1 cellular context compared by ENCODE assay signal in the genomic region with DNA sequence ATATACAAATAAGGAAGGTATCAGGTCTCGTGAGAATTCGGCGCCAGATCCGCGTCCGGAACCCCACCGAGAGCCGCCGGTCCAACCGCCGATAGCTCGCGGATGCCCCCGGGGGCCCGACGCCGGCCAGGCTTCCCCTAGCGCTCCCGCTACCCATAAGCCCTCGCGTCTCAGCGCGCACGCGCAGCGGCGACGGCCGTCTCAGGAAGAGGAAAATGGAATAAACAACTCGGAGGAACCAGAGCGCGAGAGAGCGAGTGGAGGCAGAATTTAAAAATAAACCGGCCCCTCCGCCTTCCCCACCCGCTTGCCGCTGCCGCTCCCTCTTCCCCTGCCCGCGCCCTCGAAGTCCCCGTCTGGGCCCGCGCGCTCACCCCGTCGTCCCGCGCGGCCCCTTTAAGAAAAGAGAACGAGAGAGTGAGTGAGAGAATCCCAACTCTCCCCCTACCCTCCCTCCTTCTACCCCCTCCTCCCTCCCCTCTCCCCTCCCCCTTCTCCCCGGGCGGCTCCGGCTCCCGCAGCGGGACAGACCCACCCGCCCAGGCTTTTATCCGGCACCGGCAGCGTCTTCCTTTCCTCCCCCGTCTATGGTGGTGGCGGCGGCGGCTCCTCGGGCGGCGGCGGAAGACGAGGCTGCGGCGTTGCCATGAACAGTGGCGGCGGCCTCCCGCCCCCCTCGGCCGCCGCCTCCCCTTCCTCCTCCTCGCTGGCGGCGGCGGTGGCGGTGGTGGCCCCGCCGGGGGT.
A peak's percentile ranks its signal among the peaks of the same experiment; 100 is the strongest.
TF ChIP-seq lines count a peak whose summit lies in the region.

A gene with protein sequence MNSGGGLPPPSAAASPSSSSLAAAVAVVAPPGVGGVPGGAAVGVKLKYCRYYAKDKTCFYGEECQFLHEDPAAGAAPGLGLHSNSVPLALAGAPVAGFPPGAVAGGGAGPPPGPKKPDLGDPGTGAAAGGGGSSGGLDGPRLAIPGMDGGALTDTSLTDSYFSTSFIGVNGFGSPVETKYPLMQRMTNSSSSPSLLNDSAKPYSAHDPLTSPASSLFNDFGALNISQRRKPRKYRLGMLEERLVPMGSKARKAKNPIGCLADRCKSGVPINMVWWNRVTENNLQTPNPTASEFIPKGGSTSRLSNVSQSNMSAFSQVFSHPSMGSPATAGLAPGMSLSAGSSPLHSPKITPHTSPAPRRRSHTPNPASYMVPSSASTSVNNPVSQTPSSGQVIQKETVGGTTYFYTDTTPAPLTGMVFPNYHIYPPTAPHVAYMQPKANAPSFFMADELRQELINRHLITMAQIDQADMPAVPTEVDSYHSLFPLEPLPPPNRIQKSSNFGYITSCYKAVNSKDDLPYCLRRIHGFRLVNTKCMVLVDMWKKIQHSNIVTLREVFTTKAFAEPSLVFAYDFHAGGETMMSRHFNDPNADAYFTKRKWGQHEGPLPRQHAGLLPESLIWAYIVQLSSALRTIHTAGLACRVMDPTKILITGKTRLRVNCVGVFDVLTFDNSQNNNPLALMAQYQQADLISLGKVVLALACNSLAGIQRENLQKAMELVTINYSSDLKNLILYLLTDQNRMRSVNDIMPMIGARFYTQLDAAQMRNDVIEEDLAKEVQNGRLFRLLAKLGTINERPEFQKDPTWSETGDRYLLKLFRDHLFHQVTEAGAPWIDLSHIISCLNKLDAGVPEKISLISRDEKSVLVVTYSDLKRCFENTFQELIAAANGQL (plus strand): TSS at position 534 of the 744 bp plus-strand sequence. CDS start 113 bp downstream, at position 647.

TF ChIP-seq in K562, 482 proteins besides CTCF, POLR2A, EP300 and RAD21 (continued from another document and continues in another):
- 0 out of 2 replicates have a peak, but pooled peaks have one; percentile 23 for TF ChIP-seq MGA (IDR thresholded peaks at IDR 0.05)
- TF ChIP-seq, protein P1, sequence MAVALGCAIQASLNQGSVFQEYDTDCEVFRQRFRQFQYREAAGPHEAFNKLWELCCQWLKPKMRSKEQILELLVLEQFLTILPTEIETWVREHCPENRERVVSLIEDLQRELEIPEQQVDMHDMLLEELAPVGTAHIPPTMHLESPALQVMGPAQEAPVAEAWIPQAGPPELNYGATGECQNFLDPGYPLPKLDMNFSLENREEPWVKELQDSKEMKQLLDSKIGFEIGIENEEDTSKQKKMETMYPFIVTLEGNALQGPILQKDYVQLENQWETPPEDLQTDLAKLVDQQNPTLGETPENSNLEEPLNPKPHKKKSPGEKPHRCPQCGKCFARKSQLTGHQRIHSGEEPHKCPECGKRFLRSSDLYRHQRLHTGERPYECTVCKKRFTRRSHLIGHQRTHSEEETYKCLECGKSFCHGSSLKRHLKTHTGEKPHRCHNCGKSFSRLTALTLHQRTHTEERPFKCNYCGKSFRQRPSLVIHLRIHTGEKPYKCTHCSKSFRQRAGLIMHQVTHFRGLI (CRISPR knock-in tag; IDR thresholded peaks at IDR 0.05), result no peak
- TF ChIP-seq ADNP (tag; IDR thresholded peaks at IDR 0.05), result no peak
- no peak for TF ChIP-seq TAF7 (tag; IDR thresholded peaks at IDR 0.05)
- peak; percentile 95 for TF ChIP-seq NRF1 (conservative IDR thresholded peaks at IDR 0.05 in 1 of 2, IDR thresholded peaks at IDR 0.05 in 1 of 2)
- TF ChIP-seq RAD51 (IDR thresholded peaks at IDR 0.05; ENCODE audit: borderline replicate concordance, low read depth), result no peak
- no peak for TF ChIP-seq LCOR (CRISPR knock-in tag; IDR thresholded peaks at IDR 0.05)
- TF ChIP-seq CBFA2T2 (conservative IDR thresholded peaks at IDR 0.05), result no peak
- peak; percentile 14 to 56; a peak in 2 of 4 replicates for TF ChIP-seq MAZ (CRISPR knock-in tag; conservative IDR thresholded peaks at IDR 0.05 in 1 of 2, IDR thresholded peaks at IDR 0.05 in 1 of 2)
- no peak for TF ChIP-seq EZH2 (IDR thresholded peaks at IDR 0.05; ENCODE audit: borderline replicate concordance, low read depth, low read length)
- peak; percentile 55 for TF ChIP-seq L3MBTL2 (IDR thresholded peaks at IDR 0.05)
- TF ChIP-seq, protein P2, sequence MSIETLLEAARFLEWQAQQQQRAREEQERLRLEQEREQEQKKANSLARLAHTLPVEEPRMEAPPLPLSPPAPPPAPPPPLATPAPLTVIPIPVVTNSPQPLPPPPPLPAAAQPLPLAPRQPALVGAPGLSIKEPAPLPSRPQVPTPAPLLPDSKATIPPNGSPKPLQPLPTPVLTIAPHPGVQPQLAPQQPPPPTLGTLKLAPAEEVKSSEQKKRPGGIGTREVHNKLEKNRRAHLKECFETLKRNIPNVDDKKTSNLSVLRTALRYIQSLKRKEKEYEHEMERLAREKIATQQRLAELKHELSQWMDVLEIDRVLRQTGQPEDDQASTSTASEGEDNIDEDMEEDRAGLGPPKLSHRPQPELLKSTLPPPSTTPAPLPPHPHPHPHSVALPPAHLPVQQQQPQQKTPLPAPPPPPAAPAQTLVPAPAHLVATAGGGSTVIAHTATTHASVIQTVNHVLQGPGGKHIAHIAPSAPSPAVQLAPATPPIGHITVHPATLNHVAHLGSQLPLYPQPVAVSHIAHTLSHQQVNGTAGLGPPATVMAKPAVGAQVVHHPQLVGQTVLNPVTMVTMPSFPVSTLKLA (conservative IDR thresholded peaks at IDR 0.05), result peak; percentile 47 to 63
- peak; percentile 70 for TF ChIP-seq SUPT5H (IDR thresholded peaks at IDR 0.05)
- 0 out of 2 replicates have a peak, but pooled peaks have one; percentile 13 for TF ChIP-seq RNF2 (IDR thresholded peaks at IDR 0.05)
- peak; percentile 42; the same call in 1 of the 2 replicates for TF ChIP-seq PHF8 (IDR thresholded peaks at IDR 0.05; ENCODE audit: borderline replicate concordance, low read length)
- TF ChIP-seq ZBTB2 (IDR thresholded peaks at IDR 0.05), result peak; percentile 69
- no peak for TF ChIP-seq CHAMP1 (IDR thresholded peaks at IDR 0.05)
- TF ChIP-seq RB1 (IDR thresholded peaks at IDR 0.05; ENCODE audit: low read depth), result 0 out of 2 replicates have a peak, but pooled peaks have one; percentile 18
- TF ChIP-seq SMARCA5 (IDR thresholded peaks at IDR 0.05), result no peak
- no peak for TF ChIP-seq ZNF124 (CRISPR knock-in tag; IDR thresholded peaks at IDR 0.05)
- TF ChIP-seq FOXJ3 (CRISPR knock-in tag; IDR thresholded peaks at IDR 0.05), result no peak
